In the genomic region with DNA sequence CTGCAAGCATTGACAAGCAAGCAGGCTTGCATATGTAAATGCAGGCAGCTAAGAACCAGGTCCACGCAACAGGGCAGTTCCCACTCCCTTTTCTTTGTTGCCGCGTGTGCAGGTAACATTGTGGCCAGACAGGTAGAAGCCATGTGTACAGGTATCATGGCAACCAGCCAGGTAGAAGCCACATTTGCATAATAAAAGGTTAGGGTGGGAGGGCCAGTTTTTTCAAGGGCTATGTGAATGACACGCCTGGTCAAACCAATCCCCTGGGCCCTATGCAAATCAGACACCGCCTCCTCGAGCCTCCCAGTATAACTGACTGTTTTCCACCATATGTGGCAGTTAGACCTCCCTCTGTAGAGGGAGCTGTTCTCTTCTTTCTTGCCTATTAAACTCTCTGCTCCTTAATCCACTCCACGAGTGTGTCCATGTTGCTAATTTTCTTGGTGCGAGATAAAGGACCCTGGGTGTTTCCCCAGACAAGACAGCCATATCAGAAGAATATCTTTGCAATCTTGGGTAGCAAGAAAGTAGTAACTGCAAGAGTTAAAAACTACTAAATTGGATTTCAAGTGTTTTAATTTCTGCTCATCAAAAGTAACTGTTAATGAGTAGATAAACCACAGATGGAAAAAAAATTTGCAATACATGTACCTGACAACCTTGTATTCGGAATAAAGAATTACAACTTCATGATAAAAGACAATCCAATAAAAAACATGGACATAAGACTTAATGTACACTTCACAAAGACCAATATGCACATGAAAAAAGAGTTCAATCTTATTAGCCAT, we compare ENCODE assay signal across 9 cellular contexts. TPM values are rescaled to one million over a fixed set of nuclear protein-coding genes. Genes with fewer than 3 reads are reported as not detected.
DNase-seq lines count a peak whose midpoint lies in the region.
"Had no signal": no experiment of that assay in that cellular context is flagged by ENCODE, and none has a peak within 500 bp of the region (broad histone marks: within the 10 kb centered on the region; RNA-seq: fewer than 3 reads in every experiment).

No MANE protein-coding gene starts in this region.

- H3K27ac ChIP-seq in HUES6 (ENCODE audit: low read depth, low read length): 0 out of 2 replicates have a peak overlapping the region, but pooled peaks have one; percentile 27
- H3K27ac ChIP-seq: coronary artery had no signal

- DNase-seq in NCI-H226: peak; percentile 24
- peak; percentile 56 for DNase-seq in ecto neural progenitor cell (ENCODE audit: low spot score)
- peak; percentile 15 for DNase-seq in renal cortical epithelial cell (ENCODE audit: low read depth)
- DNase-seq in dermis blood vessel endothelial cell: no peak
- DNase-seq in DMS114 treated with DMSO at 0.1 percent for 48 hours (lab: John Stamatoyannopoulos, UW; ENCODE audit: unreplicated experiment): no peak
- DNase-seq in GOT3 (lab: John Stamatoyannopoulos, UW): no peak
- DNase-seq: activated CD8-positive, alpha-beta memory T cell treated with anti-CD3 and anti-CD28 coated beads, Interleukin-2, amount 50 U/mL, for 4 hours had no signal

- H3K9ac ChIP-seq in HUES6 (ENCODE audit: low read length): no peak overlapping the region

- H3K4me1 ChIP-seq in HUES6 (ENCODE audit: control insufficient read depth, insufficient read depth, low read length): peaks cover 36% of the 10 kb centered on the region

- H3K9me3 ChIP-seq in HUES6 (ENCODE audit: control insufficient read depth, insufficient read depth, low read depth, low read length): no peaks in the 10 kb centered on the region

- H3K27me3 ChIP-seq in HUES6 (ENCODE audit: control insufficient read depth, insufficient read depth, low read length): no peaks in the 10 kb centered on the region

- peak overlapping the region; percentile 31; the same call in 1 of the 2 replicates for H3K4me3 ChIP-seq in HUES6 (ENCODE audit: low read depth, low read length)
- H3K4me3 ChIP-seq: coronary artery had no signal

- no peaks in the 10 kb centered on the region for H3K36me3 ChIP-seq in HUES6 (ENCODE audit: control insufficient read depth, insufficient read depth, low read length)

RNA-seq across cellular contexts. Expression of a gene that starts 21.8 kb away (rescaled TPM):
- total RNA-seq in renal cortical epithelial cell (4.7 and 7.3 TPM in 2 replicates), dermis blood vessel endothelial cell (0.23 and 0.68 TPM in 2 replicates)

Comparison
In these comparisons a context has a peak if more than half of its experiments do, and no peak if none do; other contexts are left out.
1. DNase-seq: peak in NCI-H226 (single experiment), ecto neural progenitor cell (single experiment) and renal cortical epithelial cell (single experiment); none in dermis blood vessel endothelial cell (single experiment), DMS114 treated with DMSO at 0.1 percent for 48 hours (single experiment) and GOT3 (single experiment).